ENCODE assay signal across 27 cellular contexts in the genomic region with DNA sequence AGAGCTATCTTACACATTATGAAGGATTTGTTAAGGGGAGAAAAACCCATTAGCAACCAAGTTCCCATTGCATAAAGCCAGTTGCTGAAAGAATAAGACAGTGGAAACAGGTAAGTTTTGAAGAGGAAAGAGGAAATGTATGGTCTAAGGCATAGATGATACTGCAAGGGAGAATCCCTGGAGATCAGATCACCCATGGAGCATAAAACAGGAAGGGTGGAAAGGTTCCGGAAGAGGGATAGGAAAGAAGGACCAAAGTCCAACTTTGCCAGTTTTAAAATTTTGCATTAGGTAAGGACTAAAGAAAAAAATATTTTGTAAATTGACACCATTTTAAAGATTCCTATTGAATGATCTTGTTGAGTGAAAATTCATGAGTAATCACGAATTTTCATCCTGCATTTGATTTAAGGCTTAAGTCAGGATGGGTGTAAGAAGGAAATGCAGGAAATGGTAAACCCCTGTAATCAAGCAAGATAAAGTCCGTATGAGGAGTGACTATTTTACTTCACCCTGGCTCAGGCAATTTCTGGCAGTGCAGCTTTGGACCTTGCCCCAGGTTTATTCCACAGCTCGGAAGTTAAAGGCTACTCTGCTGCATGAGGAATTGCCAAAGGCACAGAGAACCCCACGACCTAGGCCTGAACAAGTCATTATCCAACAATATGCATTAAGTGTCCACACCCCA.
DNase-seq lines count a peak whose midpoint lies in the region; ATAC-seq, FAIRE-seq and TF ChIP-seq lines count a peak whose summit lies in the region.
"Had no signal": no experiment of that assay in that cellular context is flagged by ENCODE, and none has a peak within 500 bp of the region (broad histone marks: within the 10 kb centered on the region; RNA-seq: fewer than 3 reads in every experiment).

No MANE protein-coding gene starts in this region.

- no peak overlapping the region for H2AFZ ChIP-seq in GM23248

- DNase-seq in GM23248 (peak; percentile 55), amniotic epithelial cell (ENCODE audit: low read depth) (peak; percentile 6), left colon (peak; percentile 55 to 81), small intestine (peak; percentile 97)
- DNase-seq in activated CD4-positive, alpha-beta T cell treated with anti-CD3 and anti-CD28 coated beads, Interleukin-2, amount 10 ng/mL, durations not matched to agents 24 days and 14 days, result no peak
- DNase-seq: activated CD4-positive, alpha-beta T cell treated with anti-CD3 and anti-CD28 coated beads, Interleukin-2, amount 50 U/mL, for 1 hour; activated CD8-positive, alpha-beta memory T cell treated with anti-CD3 and anti-CD28 coated beads, Interleukin-2, amount 10 ng/mL, durations not matched to agents 7 days and 5 days; activated T-cell treated with anti-CD3 and anti-CD28 coated beads, Interleukin-2, amount 50 U/mL, for 48 hours; GF-D8; heart left ventricle; Kasumi-1; kidney glomerular epithelial cell; naive B cell; NCI-H1048; NCI-H1694; NCI-H524 treated with DMSO at 0.1 percent for 48 hours; psoas muscle; stimulated activated naive CD8-positive, alpha-beta T cell treated with anti-CD3 and anti-CD28 coated beads, Interleukin-15, Interleukin-2, amounts not matched to agents 100 U/mL and 50 U/mL, for 24 hours; T1000 had no signal

- H3K4me3 ChIP-seq in GM23248 (no peak overlapping the region), small intestine (ENCODE audit: low read depth in 1 of 2, low read length in 2 of 2) (no peak overlapping the region)
- H3K4me3 ChIP-seq: BLaER1, heart left ventricle, psoas muscle had no signal

- H3K4me2 ChIP-seq in GM23248 (ENCODE audit: unreplicated experiment), result peak overlapping the region; percentile 2
- H3K4me2 ChIP-seq: BLaER1 had no signal

- peaks cover 48% of the 10 kb centered on the region for H3F3A ChIP-seq in GM23248 (ENCODE audit: insufficient read depth)

- ATAC-seq in left colon (peak; percentile 75), HG03520 (IDR thresholded peaks at IDR 0.05; ENCODE audit: unreplicated experiment) (no peak), GM18505 (IDR thresholded peaks at IDR 0.05; ENCODE audit: unreplicated experiment) (no peak)
- ATAC-seq: activated CD8-positive, alpha-beta memory T cell treated with anti-CD3 and anti-CD28 coated beads, Interleukin-2, amount 10 ng/mL, durations not matched to agents 7 days and 5 days; heart left ventricle; psoas muscle; stimulated activated naive CD8-positive, alpha-beta T cell treated with anti-CD3 and anti-CD28 coated beads, Interleukin-15, Interleukin-2, amounts not matched to agents 100 U/mL and 50 U/mL, for 24 hours had no signal

- H3K79me2 ChIP-seq in GM23248 (ENCODE audit: insufficient read depth), result no peaks in the 10 kb centered on the region

- no peaks in the 10 kb centered on the region for H3K36me3 Mint-ChIP-seq in activated CD4-positive, alpha-beta T cell treated with anti-CD3 and anti-CD28 coated beads, Interleukin-2, amount 10 ng/mL, durations not matched to agents 24 days and 14 days (ENCODE audit: low read depth)

- no peaks in the 10 kb centered on the region for H3K9me2 ChIP-seq in GM23248 (ENCODE audit: insufficient read depth)

- peak overlapping the region; percentile 47 for H3K27ac ChIP-seq in GM23248
- H3K27ac ChIP-seq in small intestine (ENCODE audit: low read depth in 1 of 2, low read length in 1 of 2), result peak overlapping the region; percentile 59 to 77
- H3K27ac ChIP-seq: BLaER1, foreskin keratinocyte, psoas muscle had no signal

- no peak for FAIRE-seq in small intestine (lab: Jason Lieb, UNC)
- FAIRE-seq: GM18507, RCC 7860 had no signal

- intact Hi-C loops in left colon (cut with DNase I, micrococcal nuclease), result no loop called here
- intact Hi-C loops in activated CD4-positive, alpha-beta T cell treated with anti-CD3 and anti-CD28 coated beads, Interleukin-2, amount 10 ng/mL, durations not matched to agents 24 days and 14 days (cut with micrococcal nuclease), result no loop called here

- WGBS in GM23248 (ENCODE audit: low coverage in 1 of 2, low lambda C conversion rate in 2 of 2, missing lambda C conversion rate in 2 of 2), 2 experiments, result 37 to 39% methylated on average over 5 of the region's 5 CpGs
- WGBS in small intestine, 3 donors, result 13 to 53% (median 28%) methylated on average over 5 of the region's 5 CpGs

- no peaks in the 10 kb centered on the region for H3K4me1 Mint-ChIP-seq in activated CD4-positive, alpha-beta T cell treated with anti-CD3 and anti-CD28 coated beads, Interleukin-2, amount 10 ng/mL, durations not matched to agents 24 days and 14 days
- H3K4me1 Mint-ChIP-seq: activated CD8-positive, alpha-beta memory T cell treated with anti-CD3 and anti-CD28 coated beads, Interleukin-2, amount 10 ng/mL, durations not matched to agents 7 days and 5 days; memory B cell; naive B cell had no signal

- H3K36me3 ChIP-seq in GM23248 (ENCODE audit: low read depth) (no peaks in the 10 kb centered on the region), small intestine (ENCODE audit: control insufficient read depth in 2 of 2, insufficient read depth in 2 of 2, low read length in 2 of 2) (no peaks in the 10 kb centered on the region)
- H3K36me3 ChIP-seq: heart left ventricle had no signal

- H3K9me3 ChIP-seq in GM23248 (ENCODE audit: low read depth) (no peaks in the 10 kb centered on the region), small intestine (ENCODE audit: control insufficient read depth, low read depth) (no peaks in the 10 kb centered on the region)
- H3K9me3 ChIP-seq: psoas muscle had no signal

- peaks cover 61% of the 10 kb centered on the region for H3K4me1 ChIP-seq in GM23248 (ENCODE audit: insufficient read depth)
- peaks cover 3 to 11% of the 10 kb centered on the region in 2 donors for H3K4me1 ChIP-seq in small intestine (ENCODE audit: control insufficient read depth in 2 of 2, insufficient read depth in 1 of 2, low read depth in 1 of 2, low read length in 1 of 2)
- H3K4me1 ChIP-seq: BLaER1, psoas muscle had no signal

- H3K27ac Mint-ChIP-seq in activated CD4-positive, alpha-beta T cell treated with anti-CD3 and anti-CD28 coated beads, Interleukin-2, amount 10 ng/mL, durations not matched to agents 24 days and 14 days, result no peak overlapping the region
- H3K27ac Mint-ChIP-seq: activated CD8-positive, alpha-beta memory T cell treated with anti-CD3 and anti-CD28 coated beads, Interleukin-2, amount 10 ng/mL, durations not matched to agents 7 days and 5 days; memory B cell had no signal

- H4K20me1 ChIP-seq in GM23248 (ENCODE audit: insufficient read depth), result no peaks in the 10 kb centered on the region
- H4K20me1 ChIP-seq: BLaER1 had no signal

- H3K27me3 ChIP-seq in GM23248 (replicated peaks; ENCODE audit: insufficient read depth) (no peaks in the 10 kb centered on the region), small intestine (ENCODE audit: control insufficient read depth in 2 of 2, insufficient read depth in 2 of 2, low read length in 2 of 2) (no peaks in the 10 kb centered on the region)
- H3K27me3 ChIP-seq: BLaER1, foreskin keratinocyte, heart left ventricle had no signal

- H3K27me3 Mint-ChIP-seq in activated CD4-positive, alpha-beta T cell treated with anti-CD3 and anti-CD28 coated beads, Interleukin-2, amount 10 ng/mL, durations not matched to agents 24 days and 14 days, result no peaks in the 10 kb centered on the region
- H3K27me3 Mint-ChIP-seq: naive B cell had no signal

- peak overlapping the region; percentile 35; the same call in 1 of the 2 replicates for H3K9ac ChIP-seq in GM23248
- H3K9ac ChIP-seq: BLaER1 had no signal

- peaks cover 11% of the 10 kb centered on the region for H3K9me3 Mint-ChIP-seq in activated CD4-positive, alpha-beta T cell treated with anti-CD3 and anti-CD28 coated beads, Interleukin-2, amount 10 ng/mL, durations not matched to agents 24 days and 14 days

- no peak overlapping the region for H3K4me3 Mint-ChIP-seq in activated CD4-positive, alpha-beta T cell treated with anti-CD3 and anti-CD28 coated beads, Interleukin-2, amount 10 ng/mL, durations not matched to agents 24 days and 14 days
- H3K4me3 Mint-ChIP-seq: activated CD8-positive, alpha-beta memory T cell treated with anti-CD3 and anti-CD28 coated beads, Interleukin-2, amount 10 ng/mL, durations not matched to agents 7 days and 5 days; brain; memory B cell; naive B cell had no signal

- no peak for TF ChIP-seq POLR2A in GM18505 (IDR thresholded peaks at IDR 0.05; ENCODE audit: borderline replicate concordance, extremely low read depth, insufficient read depth, insufficient read length)

- in situ Hi-C loops in GM23248 (cut with MboI), result loop anchor here (10.0 kb wide), 1 partner anchor 107 kb away; no protein-coding TSS in a partner anchor
